8 cellular contexts compared by ENCODE assay signal in genomic region chr9:124940894-124941688, GRCh38. TPM values are rescaled to one million over a fixed set of nuclear protein-coding genes. Genes with fewer than 3 reads are reported as not detected.
A peak's percentile ranks its signal among the peaks of the same experiment; 100 is the strongest.
DNase-seq lines count a peak whose midpoint lies in the region; ATAC-seq and TF ChIP-seq lines count a peak whose summit lies in the region.

A gene with protein sequence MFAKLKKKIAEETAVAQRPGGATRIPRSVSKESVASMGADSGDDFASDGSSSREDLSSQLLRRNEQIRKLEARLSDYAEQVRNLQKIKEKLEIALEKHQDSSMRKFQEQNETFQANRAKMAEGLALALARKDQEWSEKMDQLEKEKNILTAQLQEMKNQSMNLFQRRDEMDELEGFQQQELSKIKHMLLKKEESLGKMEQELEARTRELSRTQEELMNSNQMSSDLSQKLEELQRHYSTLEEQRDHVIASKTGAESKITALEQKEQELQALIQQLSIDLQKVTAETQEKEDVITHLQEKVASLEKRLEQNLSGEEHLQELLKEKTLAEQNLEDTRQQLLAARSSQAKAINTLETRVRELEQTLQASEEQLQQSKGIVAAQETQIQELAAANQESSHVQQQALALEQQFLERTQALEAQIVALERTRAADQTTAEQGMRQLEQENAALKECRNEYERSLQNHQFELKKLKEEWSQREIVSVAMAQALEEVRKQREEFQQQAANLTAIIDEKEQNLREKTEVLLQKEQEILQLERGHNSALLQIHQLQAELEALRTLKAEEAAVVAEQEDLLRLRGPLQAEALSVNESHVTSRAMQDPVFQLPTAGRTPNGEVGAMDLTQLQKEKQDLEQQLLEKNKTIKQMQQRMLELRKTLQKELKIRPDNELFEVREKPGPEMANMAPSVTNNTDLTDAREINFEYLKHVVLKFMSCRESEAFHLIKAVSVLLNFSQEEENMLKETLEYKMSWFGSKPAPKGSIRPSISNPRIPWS (minus strand): TSS chr9:124941083. CDS start chr9:124938711, 2,372 bp downstream.

- DNase-seq in 8988T (peak; percentile 88), NCI-H2107 treated with DMSO at 0.1 percent for 48 hours (lab: John Stamatoyannopoulos, UW; ENCODE audit: unreplicated experiment) (peak; percentile 73), UCSD-AML1 (lab: John Stamatoyannopoulos, UW; ENCODE audit: unreplicated experiment) (peak; percentile 97), iPS DF 4.7 (ENCODE audit: extremely low read depth, low spot score) (peak; percentile 66), sigmoid colon (peak; percentile 98)

- peak; percentile 90 for TF ChIP-seq POLR2A in GM18526 (IDR thresholded peaks at IDR 0.05; ENCODE audit: extremely low read depth, insufficient read length)
- TF ChIP-seq POLR2A in sigmoid colon (IDR thresholded peaks at IDR 0.05): peak; percentile 75 to 85

- H3K36me3 Mint-ChIP-seq in brain: peaks cover 14% of the 10 kb centered on the region

- peaks cover 38% of the 10 kb centered on the region for H3K4me1 Mint-ChIP-seq in brain

- H3K9me3 ChIP-seq in sigmoid colon: no peaks in the 10 kb centered on the region

- ATAC-seq in HG03064 (IDR thresholded peaks at IDR 0.05; ENCODE audit: low read depth, unreplicated experiment): peak; percentile 78

- peak within 1 kb of the TSS; percentile 66 to 90 (median 70) for H3K4me3 ChIP-seq in sigmoid colon

- H3K27me3 Mint-ChIP-seq in brain: no peaks in the 10 kb centered on the region

- H3K4me1 ChIP-seq in sigmoid colon: peaks cover 0 to 17% (median 16%) of the 10 kb centered on the region in 4 donors

- no peaks in the 10 kb centered on the region for H3K9me3 Mint-ChIP-seq in brain

- peak in 2 of 4 donors; percentile 27 to 47 for TF ChIP-seq EP300 in sigmoid colon (IDR thresholded peaks at IDR 0.05)

- no peaks in the 10 kb centered on the region for H3K27me3 ChIP-seq in sigmoid colon

- peak within 1 kb of the TSS; percentile 90 to 98 (median 95) for H3K4me3 Mint-ChIP-seq in brain

- peak within 1 kb of the TSS; percentile 92 to 98 (median 96) for H3K27ac ChIP-seq in sigmoid colon

- intact Hi-C loops in sigmoid colon (cut with DNase I): loop anchor here (1.0 to 5.0 kb wide), 6 partner anchors 72 to 301 kb away; partner anchors contain the start of genes HSPA5, NR6A1, PPP6C and SCAI

- WGBS in sigmoid colon, 2 donors: 0 to 1% methylated on average over 71 of the region's 71 CpGs

- H3K36me3 ChIP-seq in sigmoid colon: peaks cover 0 to 26% (median 7%) of the 10 kb centered on the region in 4 donors

- TF ChIP-seq CTCF in brain (conservative IDR thresholded peaks at IDR 0.05): no peak
- TF ChIP-seq CTCF in sigmoid colon (IDR thresholded peaks at IDR 0.05): no peak

- peak within 1 kb of the TSS; percentile 91 to 99 (median 98) for H3K27ac Mint-ChIP-seq in brain

RNA-seq across cellular contexts. Expression of the gene that starts here (rescaled TPM):
- 10.0 TPM for polyA plus RNA-seq in brain (ENCODE audit: insufficient read depth, low read depth, low replicate concordance)
- total RNA-seq in sigmoid colon: 10 to 100 TPM; 15.1 to 32.1 (median 23.6) TPM
- 10 to 100 TPM in 2 of 3 donors, 1 to 10 TPM in 1; 7.8 to 12.7 (median 11.2) TPM for polyA plus RNA-seq in sigmoid colon

Comparison
In these comparisons a context has a peak if more than half of its experiments do, and no peak if none do; other contexts are left out.
1. Peak in every context shown above with its lines: DNase-seq, ATAC-seq, H3K4me3 ChIP-seq and H3K27ac ChIP-seq.